8 cellular contexts compared by ENCODE assay signal in the genomic region with DNA sequence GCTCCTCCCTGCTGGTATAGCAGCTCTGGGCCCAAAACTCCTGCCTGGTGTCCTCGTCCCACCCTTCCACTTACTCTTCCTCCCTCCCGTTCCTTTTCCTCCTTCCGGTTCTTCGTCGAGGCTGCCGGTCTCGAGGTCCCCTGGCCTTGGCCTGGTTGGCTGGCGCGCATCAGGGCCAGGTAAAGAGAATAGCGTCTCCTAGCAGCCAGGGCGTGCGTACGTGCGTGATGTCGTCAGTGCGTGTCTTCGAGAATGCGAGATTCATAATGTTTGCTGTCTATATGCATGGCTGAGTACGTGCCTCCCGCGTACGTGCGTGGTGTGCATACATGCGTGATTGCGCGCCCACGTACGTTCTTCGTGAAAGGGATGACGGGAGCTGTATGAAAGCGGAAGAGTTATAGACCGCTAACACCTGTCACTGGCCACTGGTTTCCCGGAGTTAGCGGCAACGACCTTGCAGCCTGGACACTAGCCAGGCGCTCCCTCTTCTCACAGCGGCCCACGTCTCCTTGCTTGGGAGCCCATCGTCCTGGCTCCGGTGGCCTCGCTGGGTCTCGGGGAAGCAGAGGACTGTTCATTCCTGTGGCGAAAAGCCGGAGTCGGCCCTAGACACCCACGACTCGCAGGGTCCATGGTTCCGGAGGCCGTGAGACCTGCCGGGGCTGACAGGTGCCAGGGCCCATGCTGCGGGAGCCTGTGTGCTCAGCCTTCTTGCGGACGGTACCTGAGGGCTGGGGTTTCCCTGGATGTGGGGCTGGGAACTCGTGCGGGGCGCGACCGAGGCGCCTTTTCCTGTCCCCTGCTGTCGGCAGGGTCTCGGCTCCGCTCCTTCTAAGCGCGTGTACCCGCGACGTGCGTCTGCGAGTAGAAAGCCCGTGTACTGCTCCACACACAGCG. TPM values are rescaled to one million over a fixed set of nuclear protein-coding genes. Genes with fewer than 3 reads are reported as not detected.
A peak's percentile ranks its signal among the peaks of the same experiment; 100 is the strongest.
DNase-seq lines count a peak whose midpoint lies in the region; ATAC-seq and TF ChIP-seq lines count a peak whose summit lies in the region.

A gene (plus strand): TSS at position 392 of the 900 bp plus-strand sequence. CDS start 4,619 bp downstream, outside the sequence.

- H3K36me3 ChIP-seq in Caco-2 (ENCODE audit: control insufficient read depth, insufficient read depth, low read length) (no peaks in the 10 kb centered on the region), NT2/D1 (ENCODE audit: insufficient read depth, insufficient read length, low read length) (no peaks in the 10 kb centered on the region), endocrine pancreas (ENCODE audit: control insufficient read depth, insufficient read depth, low read length) (no peaks in the 10 kb centered on the region)

- H3K27ac Mint-ChIP-seq in Caco-2 (ENCODE audit: unreplicated experiment), result peak within 1 kb of the TSS; percentile 98

- intact Hi-C loops in Caco-2 (cut with micrococcal nuclease; ENCODE audit: unreplicated experiment), result no loop called here

- H3K36me3 Mint-ChIP-seq in Caco-2 (ENCODE audit: insufficient read depth, unreplicated experiment), result no peaks in the 10 kb centered on the region

- H3K9me3 Mint-ChIP-seq in Caco-2 (ENCODE audit: unreplicated experiment), result no peaks in the 10 kb centered on the region

- POLR2A ChIA-PET in Caco-2 (lab: Charles Lee), result interaction anchor here (0.5 to 2.1 kb wide), 5 partner anchors 13 to 400 kb away, joined by 3 to 7 read pairs (median 5); no protein-coding TSS in a partner anchor

- peak within 1 kb of the TSS; percentile 89 for H3K4me3 Mint-ChIP-seq in Caco-2 (ENCODE audit: unreplicated experiment)

- TF ChIP-seq CTCF in Caco-2 (IDR thresholded peaks at IDR 0.05; ENCODE audit: insufficient read depth in 1 of 2, low read depth in 1 of 2, low read length in 1 of 2, severe bottlenecking in 1 of 2, unreplicated experiment in 1 of 2), result no peak

- H3K27me3 ChIP-seq in Caco-2 (replicated peaks; ENCODE audit: control insufficient read depth, insufficient read depth, low read length), result no peaks in the 10 kb centered on the region
- H3K27me3 ChIP-seq in NT2/D1 (ENCODE audit: insufficient read depth, insufficient read length), result peaks cover 9% of the 10 kb centered on the region
- no peaks in the 10 kb centered on the region for H3K27me3 ChIP-seq in endocrine pancreas (ENCODE audit: control insufficient read depth, insufficient read depth, low read length)

- CTCF ChIA-PET in Caco-2 (lab: Charles Lee), result interaction anchor here (0.6 to 2.6 kb wide), 4 partner anchors 29 to 887 kb away, joined by 5 to 36 read pairs (median 6); a partner anchor contains a TSS

- H3K4me3 ChIP-seq in Caco-2 (ENCODE audit: low read depth, low read length) (peak within 1 kb of the TSS; percentile 77), NT2/D1 (ENCODE audit: insufficient read length, low read depth) (peak within 1 kb of the TSS; percentile 60), endocrine pancreas (ENCODE audit: control insufficient read depth, insufficient read depth, low read length) (peak within 1 kb of the TSS; percentile 26)

- DNase-seq in Caco-2 (peak; percentile 84 to 91), HUDEP-2 (lab: John Stamatoyannopoulos, UW; ENCODE audit: unreplicated experiment in 76 of 76) (peak in 75 of 76 experiments; percentile 32 to 91 (median 79)), NT2/D1 (ENCODE audit: low read depth, low spot score) (peak; percentile 47), midbrain (lab: John Stamatoyannopoulos, UW) (peak; percentile 80)
- peak; percentile 82 for DNase-seq in activated CD8-positive, alpha-beta memory T cell treated with anti-CD3 and anti-CD28 coated beads, Interleukin-2, amount 50 U/mL, for 1 hour (ENCODE audit: extremely low read depth)
- peak; percentile 81 to 85 for DNase-seq in stimulated activated CD8-positive, alpha-beta memory T cell treated with anti-CD3 and anti-CD28 coated beads, Interleukin-15, amount 100 ng/mL, for 48 hours (ENCODE audit: low read depth in 2 of 2)

- H3K27me3 Mint-ChIP-seq in Caco-2 (ENCODE audit: insufficient read depth, unreplicated experiment), result no peaks in the 10 kb centered on the region

- no peaks in the 10 kb centered on the region for H3K9me3 ChIP-seq in Caco-2
- no peaks in the 10 kb centered on the region for H3K9me3 ChIP-seq in NT2/D1 (ENCODE audit: insufficient read depth, low read length)
- H3K9me3 ChIP-seq in endocrine pancreas (ENCODE audit: control insufficient read depth, low read length), result no peaks in the 10 kb centered on the region

- no TSS peak for BruUV-seq in Caco-2 (replicated peaks; lab: Mats Ljungman, UMichigan)

- H3K4me1 Mint-ChIP-seq in Caco-2 (ENCODE audit: low read depth, unreplicated experiment), result no peaks in the 10 kb centered on the region

- peak within 1 kb of the TSS; percentile 61 for H3K9ac ChIP-seq in NT2/D1 (ENCODE audit: insufficient read length, low read depth)
- peak within 1 kb of the TSS; percentile 67 for H3K9ac ChIP-seq in endocrine pancreas (ENCODE audit: control insufficient read depth, insufficient read depth, low read length)

- ATAC-seq in GM21390 (IDR thresholded peaks at IDR 0.05; ENCODE audit: unreplicated experiment), result peak; percentile 81

- no peaks in the 10 kb centered on the region for H3K4me1 ChIP-seq in Caco-2
- H3K4me1 ChIP-seq in NT2/D1 (ENCODE audit: insufficient read depth, insufficient read length), result no peaks in the 10 kb centered on the region
- no peaks in the 10 kb centered on the region for H3K4me1 ChIP-seq in endocrine pancreas (ENCODE audit: control insufficient read depth, insufficient read depth, low read length)

RNA-seq across cellular contexts. Expression of the gene that starts here (rescaled TPM):
- 7.1 and 10.2 TPM in 2 replicates for total RNA-seq in Caco-2 (2022)

Comparison
In these comparisons a context has a peak if more than half of its experiments do, and no peak if none do; other contexts are left out.
1. Peak in every context shown above with its lines: DNase-seq, ATAC-seq and H3K4me3 ChIP-seq.
2. H3K4me3 ChIP-seq: peak in every context shown above with its lines; median percentile 77 in Caco-2; 60 in NT2/D1; 26 in endocrine pancreas.